In the genomic region with DNA sequence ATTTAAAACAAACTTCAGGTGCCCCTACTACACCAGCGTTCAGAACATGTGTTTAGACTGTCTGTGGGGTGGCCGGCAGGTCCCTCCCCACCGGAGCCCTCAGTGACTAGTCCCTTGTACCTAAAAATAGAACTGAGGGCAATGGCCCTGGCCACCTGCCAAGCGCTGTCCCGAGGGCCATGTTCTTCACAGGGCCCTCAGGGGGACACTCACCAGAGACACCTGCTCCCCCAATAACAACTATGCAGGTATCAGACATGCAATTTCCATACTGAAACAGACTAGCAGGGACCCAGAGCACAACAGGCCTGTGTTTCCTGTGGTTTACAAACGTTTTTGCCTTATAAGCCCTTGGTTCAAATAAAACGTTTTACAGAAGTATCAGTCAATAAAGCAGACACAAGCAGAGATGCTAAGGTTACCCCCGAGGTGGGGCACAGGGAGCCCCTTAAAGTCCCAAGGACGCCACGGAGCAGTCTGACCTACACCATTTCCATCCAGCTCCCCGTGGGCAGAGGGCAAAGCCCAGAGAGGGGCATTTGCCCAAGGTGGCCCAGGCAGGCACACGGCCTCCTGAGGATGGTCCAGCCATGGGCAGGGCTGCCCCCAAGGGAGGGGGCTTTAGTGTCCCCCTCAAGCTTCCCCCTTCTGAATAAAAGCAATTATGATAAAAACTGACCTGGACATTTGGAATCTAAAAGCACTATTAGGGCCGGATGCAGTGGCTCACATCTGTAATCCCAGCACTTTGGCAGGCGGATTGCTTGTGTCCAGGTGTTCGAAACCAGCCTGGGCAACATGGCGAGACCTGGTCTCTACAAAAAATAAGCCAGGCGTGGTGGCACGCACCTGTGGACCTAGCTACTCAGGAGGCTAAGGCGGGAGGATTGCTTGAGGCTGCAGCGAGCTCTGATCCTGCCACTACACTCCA, we compare ENCODE assay signal across 10 cellular contexts. TPM values are rescaled to one million over a fixed set of nuclear protein-coding genes. Genes with fewer than 3 reads are reported as not detected.
DNase-seq lines count a peak whose midpoint lies in the region; ATAC-seq and TF ChIP-seq lines count a peak whose summit lies in the region.
"Had no signal": no experiment of that assay in that cellular context is flagged by ENCODE, and none has a peak within 500 bp of the region (broad histone marks: within the 10 kb centered on the region; RNA-seq: fewer than 3 reads in every experiment).

No MANE protein-coding gene starts in this region.

- peaks cover 12% of the 10 kb centered on the region for H3K4me1 Mint-ChIP-seq in stimulated activated memory B cell treated with anti-CD40 and anti-IgM and Interleukin-4, amounts not matched to agents 10 μg/mL and 1 μg/mL and 100 μg/mL, for 72 hours
- no peaks in the 10 kb centered on the region for H3K4me1 Mint-ChIP-seq in CD8-positive, alpha-beta memory T cell

- no peak overlapping the region for H3K4me3 ChIP-seq in adrenal gland
- no peak overlapping the region for H3K4me3 ChIP-seq in CD8-positive, alpha-beta memory T cell (ENCODE audit: low read length)
- H3K4me3 ChIP-seq in lower leg skin (ENCODE audit: low read depth, poor library complexity, severe bottlenecking): no peak overlapping the region

- intact Hi-C loops in adrenal gland (cut with DNase I) (no loop called here), left colon (cut with DNase I, micrococcal nuclease) (loop anchor here in 1 of 2 donors (10.0 kb wide), 1 partner anchor 56 kb away; no protein-coding TSS in a partner anchor), lower leg skin (cut with DNase I; ENCODE audit: low total_unique reads) (no loop called here)

- POLR2A ChIA-PET in CD8-positive, alpha-beta memory T cell (lab: Charles Lee): no interaction called here

- no peaks in the 10 kb centered on the region for H3K9me3 ChIP-seq in adrenal gland (replicated peaks in 1 of 3)
- no peaks in the 10 kb centered on the region for H3K9me3 ChIP-seq in CD8-positive, alpha-beta memory T cell (ENCODE audit: low read length)

- DNase-seq in adrenal gland (peak in 6 of 7 donors; percentile 36 to 73 (median 53)), left colon (no peak), lower leg skin (ENCODE audit: low spot score in 2 of 2) (no peak)
- no peak for DNase-seq in CD8-positive, alpha-beta memory T cell
- DNase-seq: stimulated activated CD4-positive, alpha-beta T cell treated with anti-CD3 and anti-CD28 coated beads, Interleukin-4, amount 100 ng/mL, for 1 hour had no signal

- peak overlapping the region; percentile 17 for H3K27ac Mint-ChIP-seq in stimulated activated memory B cell treated with anti-CD40 and anti-IgM and Interleukin-4, amounts not matched to agents 10 μg/mL and 1 μg/mL and 100 μg/mL, for 72 hours
- no peak overlapping the region for H3K27ac Mint-ChIP-seq in CD8-positive, alpha-beta memory T cell
- H3K27ac Mint-ChIP-seq: activated T-helper 1 cell treated with anti-CD3 and anti-CD28 coated beads, Interleukin-12 subunit alpha, Interleukin-12 subunit beta, Interleukin-2, Interleukin-4 antibody, amounts not matched to agents 30 ng/mL and 10 ng/mL and 1 ng/mL, durations not matched to agents 14 hours and 24 hours and 36 hours; memory B cell had no signal

- no peaks in the 10 kb centered on the region for H3K9me3 Mint-ChIP-seq in stimulated activated memory B cell treated with anti-CD40 and anti-IgM and Interleukin-4, amounts not matched to agents 10 μg/mL and 1 μg/mL and 100 μg/mL, for 72 hours
- H3K9me3 Mint-ChIP-seq in CD8-positive, alpha-beta memory T cell: no peaks in the 10 kb centered on the region
- H3K9me3 Mint-ChIP-seq: activated T-helper 1 cell treated with anti-CD3 and anti-CD28 coated beads, Interleukin-12 subunit alpha, Interleukin-12 subunit beta, Interleukin-2, Interleukin-4 antibody, amounts not matched to agents 30 ng/mL and 10 ng/mL and 1 ng/mL, durations not matched to agents 14 hours and 24 hours and 36 hours; memory B cell had no signal

- H3K27me3 Mint-ChIP-seq in stimulated activated memory B cell treated with anti-CD40 and anti-IgM and Interleukin-4, amounts not matched to agents 10 μg/mL and 1 μg/mL and 100 μg/mL, for 72 hours: no peaks in the 10 kb centered on the region
- peaks cover 0 to 7% of the 10 kb centered on the region in 2 donors for H3K27me3 Mint-ChIP-seq in CD8-positive, alpha-beta memory T cell
- H3K27me3 Mint-ChIP-seq: memory B cell had no signal

- TF ChIP-seq POLR2A in adrenal gland (IDR thresholded peaks at IDR 0.05): no peak
- no peak for TF ChIP-seq POLR2A in lower leg skin (IDR thresholded peaks at IDR 0.05)

- ATAC-seq in GM19438 (IDR thresholded peaks at IDR 0.05; ENCODE audit: low read depth, unreplicated experiment): peak; percentile 62
- ATAC-seq in HG03439 (IDR thresholded peaks at IDR 0.05; ENCODE audit: unreplicated experiment): peak; percentile 72
- peak; percentile 67 for ATAC-seq in stimulated activated memory B cell treated with anti-CD40 and anti-IgM and Interleukin-4, amounts not matched to agents 10 μg/mL and 1 μg/mL and 100 μg/mL, for 72 hours
- ATAC-seq in left colon: no peak

- no peaks in the 10 kb centered on the region for H3K36me3 Mint-ChIP-seq in stimulated activated memory B cell treated with anti-CD40 and anti-IgM and Interleukin-4, amounts not matched to agents 10 μg/mL and 1 μg/mL and 100 μg/mL, for 72 hours
- no peaks in the 10 kb centered on the region for H3K36me3 Mint-ChIP-seq in CD8-positive, alpha-beta memory T cell
- H3K36me3 Mint-ChIP-seq: memory B cell had no signal

- CTCF ChIA-PET in CD8-positive, alpha-beta memory T cell (lab: Charles Lee): no interaction called here

- 63 to 71% (median 65%) methylated on average over 16 to 20 of the region's 20 CpGs for WGBS in adrenal gland, 4 donors
- 73 to 77% methylated on average over 17 to 20 of the region's 20 CpGs for WGBS in lower leg skin, 2 donors

- no peak overlapping the region for H3K27ac ChIP-seq in adrenal gland
- H3K27ac ChIP-seq in CD8-positive, alpha-beta memory T cell (ENCODE audit: low read depth, low read length): no peak overlapping the region

- peaks cover 6 to 8% of the 10 kb centered on the region in 2 donors for H3K4me1 ChIP-seq in adrenal gland (replicated peaks in 1 of 2)
- no peaks in the 10 kb centered on the region for H3K4me1 ChIP-seq in CD8-positive, alpha-beta memory T cell (ENCODE audit: insufficient read depth, low read length)

- no peaks in the 10 kb centered on the region for H3K27me3 ChIP-seq in adrenal gland
- H3K27me3 ChIP-seq in CD8-positive, alpha-beta memory T cell (ENCODE audit: insufficient read depth, low read length, poor library complexity, severe bottlenecking): no peaks in the 10 kb centered on the region

- no peaks in the 10 kb centered on the region for H3K36me3 ChIP-seq in adrenal gland (replicated peaks in 1 of 2)
- H3K36me3 ChIP-seq in CD8-positive, alpha-beta memory T cell (ENCODE audit: insufficient read depth, low read length): no peaks in the 10 kb centered on the region

- no peak overlapping the region for H3K4me3 Mint-ChIP-seq in stimulated activated memory B cell treated with anti-CD40 and anti-IgM and Interleukin-4, amounts not matched to agents 10 μg/mL and 1 μg/mL and 100 μg/mL, for 72 hours
- no peak overlapping the region for H3K4me3 Mint-ChIP-seq in CD8-positive, alpha-beta memory T cell
- H3K4me3 Mint-ChIP-seq: activated T-helper 1 cell treated with anti-CD3 and anti-CD28 coated beads, Interleukin-12 subunit alpha, Interleukin-12 subunit beta, Interleukin-2, Interleukin-4 antibody, amounts not matched to agents 30 ng/mL and 10 ng/mL and 1 ng/mL, durations not matched to agents 14 hours and 24 hours and 36 hours; memory B cell had no signal

- TF ChIP-seq CTCF in adrenal gland (IDR thresholded peaks at IDR 0.05): no peak
- TF ChIP-seq CTCF in lower leg skin (IDR thresholded peaks at IDR 0.05): no peak

RNA-seq across cellular contexts. Expression of gene MYLK3, which starts 0.9 kb away (rescaled TPM):
- total RNA-seq in adrenal gland (1 to 10 TPM in 2 of 8 donors, under 1 TPM in 6; 0.19 to 1.1 (median 0.81) TPM), left colon (under 1 TPM in 1 of 2 donors, not detected in 1; 0.11 TPM), lower leg skin (under 1 TPM in 3 of 4 donors, not detected in 1; 0.11 to 0.86 (median 0.19) TPM)
- polyA plus RNA-seq in adrenal gland: under 1 TPM; 0.10 to 0.32 (median 0.20) TPM
- total RNA-seq in CD8-positive, alpha-beta memory T cell: under 1 TPM; 0.20 to 0.47 TPM
- not detected for polyA plus RNA-seq in CD8-positive, alpha-beta memory T cell

RNA-seq across cellular contexts. Expression of gene ORC6, which starts 59.6 kb away (rescaled TPM):
- 10 to 100 TPM in 1 of 8 donors, 1 to 10 TPM in 5, under 1 TPM in 1, not detected in 1; 0.55 to 12.3 (median 2.6) TPM for total RNA-seq in adrenal gland
- polyA plus RNA-seq in adrenal gland: 1 to 10 TPM; 1.4 to 2.9 (median 2.2) TPM
- total RNA-seq in CD8-positive, alpha-beta memory T cell: 10 to 100 TPM; 56.6 to 56.9 TPM
- 1.3 TPM for polyA plus RNA-seq in CD8-positive, alpha-beta memory T cell
- 1 to 10 TPM; 3.0 to 8.6 TPM for total RNA-seq in left colon
- total RNA-seq in lower leg skin: 1 to 10 TPM in 2 of 4 donors, under 1 TPM in 1, not detected in 1; 0.49 to 1.5 (median 1.2) TPM

Comparison
In these comparisons a context has a peak if more than half of its experiments do, and no peak if none do; other contexts are left out.
1. DNase-seq: peak in adrenal gland (6 of 7); none in CD8-positive, alpha-beta memory T cell (0 of 5), left colon (0 of 2) and lower leg skin (0 of 2).
2. RNA of gene ORC6, which starts 59.6 kb away (total RNA-seq): 56.6 to 56.9 TPM in CD8-positive, alpha-beta memory T cell; 3.0 to 8.6 TPM in left colon, 0.55 to 12.3 TPM in adrenal gland and 0.49 to 1.5 TPM in lower leg skin; every median in the first group is over 4 times any median in the second.